ENCODE assay signal across 9 cellular contexts in genomic region chr9:92974161-92974661, GRCh38. TPM values are rescaled to one million over a fixed set of nuclear protein-coding genes. Genes with fewer than 3 reads are reported as not detected.
DNase-seq lines count a peak whose midpoint lies in the region; ATAC-seq and TF ChIP-seq lines count a peak whose summit lies in the region.
"Had no signal": no experiment of that assay in that cellular context is flagged by ENCODE, and none has a peak within 500 bp of the region (broad histone marks: within the 10 kb centered on the region; RNA-seq: fewer than 3 reads in every experiment).

No MANE protein-coding gene starts in this region.

- no peaks in the 10 kb centered on the region for H3K9me3 Mint-ChIP-seq in activated B cell treated with CpG ODN at 0.5 μM for 24 hours
- H3K9me3 Mint-ChIP-seq in stimulated activated naive B cell treated with anti-CD40 and anti-IgM and Interleukin-4, amounts not matched to agents 10 μg/mL and 1 μg/mL and 100 μg/mL, for 72 hours: no peaks in the 10 kb centered on the region

- DNase-seq in GM10266 (ENCODE audit: extremely low spot score) (peak; percentile 4), activated B cell treated with CpG ODN at 0.5 μM for 24 hours (no peak), left colon (no peak), renal cortical epithelial cell (ENCODE audit: low read depth) (peak; percentile 28), HPDE6-E6E7 (ENCODE audit: extremely low spot score) (no peak)
- DNase-seq in stimulated activated naive B cell treated with anti-CD40 and anti-IgM and Interleukin-4, amounts not matched to agents 10 μg/mL and 1 μg/mL and 100 μg/mL, for 72 hours: no peak
- DNase-seq: activated CD8-positive, alpha-beta memory T cell treated with anti-CD3 and anti-CD28 coated beads, Interleukin-2, amount 10 ng/mL, durations not matched to agents 7 days and 5 days; right cardiac atrium had no signal

- H3K4me1 Mint-ChIP-seq in activated B cell treated with CpG ODN at 0.5 μM for 24 hours: peaks cover 70% of the 10 kb centered on the region
- peaks cover 51 to 82% of the 10 kb centered on the region in 2 donors for H3K4me1 Mint-ChIP-seq in stimulated activated naive B cell treated with anti-CD40 and anti-IgM and Interleukin-4, amounts not matched to agents 10 μg/mL and 1 μg/mL and 100 μg/mL, for 72 hours

- intact Hi-C loops in activated B cell treated with CpG ODN at 0.5 μM for 24 hours (cut with micrococcal nuclease) (no loop called here), left colon (cut with DNase I, micrococcal nuclease) (no loop called here)

- POLR2A ChIA-PET in activated B cell treated with CpG ODN at 0.5 μM for 24 hours (lab: Charles Lee): no interaction called here

- ATAC-seq in activated B cell treated with CpG ODN at 0.5 μM for 24 hours (ENCODE audit: low read depth) (no peak), left colon (peak; percentile 74), HG02610 (IDR thresholded peaks at IDR 0.05; ENCODE audit: unreplicated experiment) (no peak)
- no peak for ATAC-seq in stimulated activated naive B cell treated with anti-CD40 and anti-IgM and Interleukin-4, amounts not matched to agents 10 μg/mL and 1 μg/mL and 100 μg/mL, for 72 hours (replicated peaks)
- ATAC-seq: activated CD8-positive, alpha-beta memory T cell treated with anti-CD3 and anti-CD28 coated beads, Interleukin-2, amount 10 ng/mL, durations not matched to agents 7 days and 5 days had no signal

- CTCF ChIA-PET in activated B cell treated with CpG ODN at 0.5 μM for 24 hours (lab: Charles Lee): interaction anchor here (2.4 kb wide), 1 partner anchor 18 kb away, joined by 8 read pairs; no protein-coding TSS in a partner anchor

- no peak for TF ChIP-seq CTCF in GM10266 (IDR thresholded peaks at IDR 0.05; ENCODE audit: control insufficient read depth, insufficient read depth, low read depth, missing control alignments)
- no peak for TF ChIP-seq CTCF in activated B cell treated with CpG ODN at 0.5 μM for 24 hours (IDR thresholded peaks at IDR 0.05)

- no peak overlapping the region for H3K4me3 Mint-ChIP-seq in activated B cell treated with CpG ODN at 0.5 μM for 24 hours
- no peak overlapping the region for H3K4me3 Mint-ChIP-seq in stimulated activated naive B cell treated with anti-CD40 and anti-IgM and Interleukin-4, amounts not matched to agents 10 μg/mL and 1 μg/mL and 100 μg/mL, for 72 hours
- H3K4me3 Mint-ChIP-seq: activated CD8-positive, alpha-beta memory T cell treated with anti-CD3 and anti-CD28 coated beads, Interleukin-2, amount 10 ng/mL, durations not matched to agents 7 days and 5 days had no signal

- peaks cover 59% of the 10 kb centered on the region for H3K36me3 Mint-ChIP-seq in activated B cell treated with CpG ODN at 0.5 μM for 24 hours (ENCODE audit: low read depth)
- H3K36me3 Mint-ChIP-seq in stimulated activated naive B cell treated with anti-CD40 and anti-IgM and Interleukin-4, amounts not matched to agents 10 μg/mL and 1 μg/mL and 100 μg/mL, for 72 hours: peaks cover 20 to 44% of the 10 kb centered on the region in 2 donors

- H3K27ac Mint-ChIP-seq in activated B cell treated with CpG ODN at 0.5 μM for 24 hours: peak overlapping the region; percentile 64
- no peak overlapping the region for H3K27ac Mint-ChIP-seq in stimulated activated naive B cell treated with anti-CD40 and anti-IgM and Interleukin-4, amounts not matched to agents 10 μg/mL and 1 μg/mL and 100 μg/mL, for 72 hours

- H3K27me3 Mint-ChIP-seq in activated B cell treated with CpG ODN at 0.5 μM for 24 hours: no peaks in the 10 kb centered on the region
- H3K27me3 Mint-ChIP-seq in stimulated activated naive B cell treated with anti-CD40 and anti-IgM and Interleukin-4, amounts not matched to agents 10 μg/mL and 1 μg/mL and 100 μg/mL, for 72 hours: no peaks in the 10 kb centered on the region
- H3K27me3 Mint-ChIP-seq: activated CD8-positive, alpha-beta memory T cell treated with anti-CD3 and anti-CD28 coated beads, Interleukin-2, amount 10 ng/mL, durations not matched to agents 7 days and 5 days had no signal

RNA-seq across cellular contexts. Expression of gene FGD3, which starts 26.9 kb away (rescaled TPM):
- total RNA-seq in activated B cell treated with CpG ODN at 0.5 μM for 24 hours: 46.5 and 61.9 TPM in 2 replicates
- total RNA-seq in left colon: 1 to 10 TPM; 3.6 to 4.3 TPM
- 0.35 and 0.52 TPM in 2 replicates for total RNA-seq in renal cortical epithelial cell

Comparison
In these comparisons a context has a peak if more than half of its experiments do, and no peak if none do; other contexts are left out.
1. DNase-seq: peak in GM10266 (single experiment) and renal cortical epithelial cell (single experiment); none in activated B cell treated with CpG ODN at 0.5 μM for 24 hours (single experiment), left colon (0 of 2), stimulated activated naive B cell treated with anti-CD40 and anti-IgM and Interleukin-4, amounts not matched to agents 10 μg/mL and 1 μg/mL and 100 μg/mL, for 72 hours (single experiment) and HPDE6-E6E7 (single experiment).